Comparison of ENCODE assay signal across 20 cellular contexts in the genomic region with DNA sequence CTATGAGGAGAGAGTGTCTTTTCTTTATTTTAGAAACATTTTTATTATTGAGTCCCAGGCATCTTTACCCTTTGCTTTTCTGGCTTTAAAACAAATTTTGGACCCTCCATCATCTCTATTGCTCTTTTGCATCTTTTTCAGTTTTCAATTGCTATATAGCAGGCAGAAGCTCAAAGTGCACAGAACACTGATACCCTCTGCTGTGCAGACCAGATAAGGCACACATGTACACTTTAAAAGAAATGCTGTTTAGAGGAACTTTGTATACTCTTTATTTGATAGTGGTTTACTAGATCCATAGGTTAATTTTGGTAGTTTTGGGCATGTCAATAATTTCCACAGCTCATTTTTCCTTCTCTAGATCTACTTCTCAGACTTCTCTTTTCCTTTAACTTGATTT.
"Had no signal": no experiment of that assay in that cellular context is flagged by ENCODE, and none has a peak within 500 bp of the region (broad histone marks: within the 10 kb centered on the region; RNA-seq: fewer than 3 reads in every experiment).

No MANE protein-coding gene starts in this region.

- H3K4me1 Mint-ChIP-seq: activated CD4-positive, alpha-beta T cell treated with anti-CD3 and anti-CD28 coated beads for 36 hours; activated naive CD8-positive, alpha-beta T cell treated with anti-CD3 and anti-CD28 coated beads, Interleukin-2, amount 50 U/mL, for 24 hours; naive thymus-derived CD8-positive, alpha-beta T cell had no signal

- H3K27ac ChIP-seq: cardiac muscle cell, foreskin keratinocyte, psoas muscle, sigmoid colon, upper lobe of left lung, WERI-Rb-1 had no signal

- H3K27me3 ChIP-seq: cardiac muscle cell, foreskin keratinocyte, sigmoid colon, upper lobe of left lung had no signal

- H3K36me3 Mint-ChIP-seq: naive thymus-derived CD8-positive, alpha-beta T cell had no signal

- H3K4me3 ChIP-seq: cardiac muscle cell, mucosa of descending colon, psoas muscle, sigmoid colon, upper lobe of left lung had no signal

- H3K4me1 ChIP-seq: foreskin keratinocyte, psoas muscle, sigmoid colon, upper lobe of left lung had no signal

- H3K4me3 Mint-ChIP-seq: activated CD4-positive, alpha-beta T cell treated with anti-CD3 and anti-CD28 coated beads for 36 hours; activated CD8-positive, alpha-beta T cell treated with anti-CD3 and anti-CD28 coated beads for 36 hours; activated naive CD8-positive, alpha-beta T cell treated with anti-CD3 and anti-CD28 coated beads, Interleukin-2, amount 50 U/mL, for 24 hours; activated T-cell treated with anti-CD3 and anti-CD28 coated beads, Interleukin-2, amount 50 U/mL, for 72 hours; naive thymus-derived CD8-positive, alpha-beta T cell had no signal

- H3K9me3 ChIP-seq: mucosa of descending colon, psoas muscle, sigmoid colon, upper lobe of left lung had no signal

- H3K27ac Mint-ChIP-seq: activated CD4-positive, alpha-beta T cell treated with anti-CD3 and anti-CD28 coated beads for 36 hours; activated CD8-positive, alpha-beta T cell treated with anti-CD3 and anti-CD28 coated beads for 36 hours; activated naive CD8-positive, alpha-beta T cell treated with anti-CD3 and anti-CD28 coated beads, Interleukin-2, amount 50 U/mL, for 24 hours; activated T-cell treated with anti-CD3 and anti-CD28 coated beads, Interleukin-2, amount 50 U/mL, for 72 hours; naive thymus-derived CD8-positive, alpha-beta T cell had no signal

- ATAC-seq: activated CD4-positive, alpha-beta T cell treated with anti-CD3 and anti-CD28 coated beads for 36 hours; activated CD8-positive, alpha-beta T cell treated with anti-CD3 and anti-CD28 coated beads for 36 hours; activated naive CD8-positive, alpha-beta T cell treated with anti-CD3 and anti-CD28 coated beads, Interleukin-2, amount 50 U/mL, for 24 hours; activated T-cell treated with anti-CD3 and anti-CD28 coated beads, Interleukin-2, amount 50 U/mL, for 72 hours; foreskin keratinocyte; left colon; mucosa of descending colon; naive thymus-derived CD8-positive, alpha-beta T cell; psoas muscle had no signal

- H3K9me3 Mint-ChIP-seq: activated CD8-positive, alpha-beta T cell treated with anti-CD3 and anti-CD28 coated beads for 36 hours; activated naive CD8-positive, alpha-beta T cell treated with anti-CD3 and anti-CD28 coated beads, Interleukin-2, amount 50 U/mL, for 24 hours had no signal

- DNase-seq: activated CD4-positive, alpha-beta T cell treated with anti-CD3 and anti-CD28 coated beads for 36 hours; activated CD8-positive, alpha-beta memory T cell treated with anti-CD3 and anti-CD28 coated beads, Interleukin-2, amount 50 U/mL, for 4 hours; activated CD8-positive, alpha-beta T cell treated with anti-CD3 and anti-CD28 coated beads for 36 hours; activated gamma-delta T cell treated with Interleukin-2 at 50 U/mL for 16 hours; activated naive CD8-positive, alpha-beta T cell treated with anti-CD3 and anti-CD28 coated beads, Interleukin-2, amount 50 U/mL, for 24 hours; activated T-cell treated with anti-CD3 and anti-CD28 coated beads, Interleukin-2, amount 50 U/mL, for 72 hours; foreskin keratinocyte; left colon; mucosa of descending colon; naive thymus-derived CD8-positive, alpha-beta T cell; nucleus accumbens; psoas muscle; sigmoid colon; stimulated activated CD4-positive, alpha-beta T cell treated with anti-CD3 and anti-CD28 coated beads, Interleukin-2, amount 100 ng/mL, for 24 hours; stimulated activated naive CD4-positive, alpha-beta T cell; substantia nigra; T1000; upper lobe of left lung; WERI-Rb-1 had no signal

- H3K27me3 Mint-ChIP-seq: activated CD8-positive, alpha-beta T cell treated with anti-CD3 and anti-CD28 coated beads for 36 hours had no signal

- H3K36me3 ChIP-seq: cardiac muscle cell, sigmoid colon, upper lobe of left lung, WERI-Rb-1 had no signal
